18 cellular contexts compared by ENCODE assay signal in the genomic region with DNA sequence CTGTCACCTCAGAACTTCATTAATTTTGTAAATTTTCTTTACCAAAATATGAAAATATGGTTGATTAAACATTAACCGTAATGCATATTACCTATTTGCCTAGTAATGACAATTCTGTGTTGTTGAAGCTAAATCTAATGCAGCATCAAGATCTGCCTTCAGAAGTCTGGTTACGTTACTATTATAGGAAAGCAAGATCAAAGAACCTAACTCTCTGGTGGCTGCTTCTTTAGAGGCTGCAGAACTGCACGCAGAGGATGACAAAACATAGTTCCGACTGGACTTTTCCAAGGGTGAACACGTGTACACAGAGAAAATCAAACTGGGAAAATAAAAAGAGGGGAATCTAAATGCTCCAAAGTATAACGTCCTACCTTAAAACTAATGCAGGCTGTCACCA. TPM values are rescaled to one million over a fixed set of nuclear protein-coding genes. Genes with fewer than 3 reads are reported as not detected.
A peak's percentile ranks its signal among the peaks of the same experiment; 100 is the strongest.
DNase-seq lines count a peak whose midpoint lies in the region; ATAC-seq and TF ChIP-seq lines count a peak whose summit lies in the region.
"Had no signal": no experiment of that assay in that cellular context is flagged by ENCODE, and none has a peak within 500 bp of the region (broad histone marks: within the 10 kb centered on the region; RNA-seq: fewer than 3 reads in every experiment).

No MANE protein-coding gene starts in this region.

- no peak overlapping the region for H3K4me3 Mint-ChIP-seq in activated T-cell treated with anti-CD3 and anti-CD28 coated beads, Interleukin-2, amount 50 U/mL, for 24 hours
- H3K4me3 Mint-ChIP-seq in CD8-positive, alpha-beta T cell: peak overlapping the region; percentile 5
- H3K4me3 Mint-ChIP-seq in activated naive CD8-positive, alpha-beta T cell treated with anti-CD3 and anti-CD28 coated beads for 36 hours: no peak overlapping the region
- no peak overlapping the region for H3K4me3 Mint-ChIP-seq in stimulated activated effector memory CD8-positive, alpha-beta T cell treated with anti-CD3 and anti-CD28 coated beads, Interleukin-12 subunit alpha, Interleukin-12 subunit beta, amount 100 ng/mL, for 72 hours
- H3K4me3 Mint-ChIP-seq: H9 had no signal

- peak overlapping the region; percentile 62 for H3K27ac Mint-ChIP-seq in activated T-cell treated with anti-CD3 and anti-CD28 coated beads, Interleukin-2, amount 50 U/mL, for 24 hours
- H3K27ac Mint-ChIP-seq in CD8-positive, alpha-beta T cell: peak overlapping the region; percentile 70
- H3K27ac Mint-ChIP-seq in activated naive CD8-positive, alpha-beta T cell treated with anti-CD3 and anti-CD28 coated beads for 36 hours: peak overlapping the region; percentile 34
- H3K27ac Mint-ChIP-seq in stimulated activated effector memory CD8-positive, alpha-beta T cell treated with anti-CD3 and anti-CD28 coated beads, Interleukin-12 subunit alpha, Interleukin-12 subunit beta, amount 100 ng/mL, for 72 hours: peak overlapping the region; percentile 23
- H3K27ac Mint-ChIP-seq: H9 had no signal

- CTCF ChIA-PET in CD8-positive, alpha-beta T cell (lab: Charles Lee): interaction anchor here (1.0 to 1.1 kb wide), 2 partner anchors 44 to 143 kb away, joined by 3 read pairs; no protein-coding TSS in a partner anchor

- peak; percentile 38 for ATAC-seq in CD8-positive, alpha-beta T cell
- no peak for ATAC-seq in stimulated activated effector memory CD8-positive, alpha-beta T cell treated with anti-CD3 and anti-CD28 coated beads, Interleukin-12 subunit alpha, Interleukin-12 subunit beta, amount 100 ng/mL, for 72 hours
- ATAC-seq in GM19328 (IDR thresholded peaks at IDR 0.05; ENCODE audit: unreplicated experiment): no peak

- in situ Hi-C loops in ACHN (cut with HindIII; ENCODE audit: low pct_ligation_motif_present, low pct_unique_long_range_greater_than_20kb, low sequenced_read_pairs): no loop called here

- H3K36me3 ChIP-seq in CD8-positive, alpha-beta T cell (ENCODE audit: insufficient read depth, low read length): peaks cover 12% of the 10 kb centered on the region

- H3K27me3 Mint-ChIP-seq in activated T-cell treated with anti-CD3 and anti-CD28 coated beads, Interleukin-2, amount 50 U/mL, for 24 hours: no peaks in the 10 kb centered on the region
- no peaks in the 10 kb centered on the region for H3K27me3 Mint-ChIP-seq in CD8-positive, alpha-beta T cell (ENCODE audit: low read depth)
- no peaks in the 10 kb centered on the region for H3K27me3 Mint-ChIP-seq in activated naive CD8-positive, alpha-beta T cell treated with anti-CD3 and anti-CD28 coated beads for 36 hours

- H3K9me3 Mint-ChIP-seq in activated T-cell treated with anti-CD3 and anti-CD28 coated beads, Interleukin-2, amount 50 U/mL, for 24 hours: no peaks in the 10 kb centered on the region
- no peaks in the 10 kb centered on the region for H3K9me3 Mint-ChIP-seq in CD8-positive, alpha-beta T cell
- no peaks in the 10 kb centered on the region for H3K9me3 Mint-ChIP-seq in activated naive CD8-positive, alpha-beta T cell treated with anti-CD3 and anti-CD28 coated beads for 36 hours
- no peaks in the 10 kb centered on the region for H3K9me3 Mint-ChIP-seq in stimulated activated effector memory CD8-positive, alpha-beta T cell treated with anti-CD3 and anti-CD28 coated beads, Interleukin-12 subunit alpha, Interleukin-12 subunit beta, amount 100 ng/mL, for 72 hours
- H3K9me3 Mint-ChIP-seq: H9 had no signal

- no peak for TF ChIP-seq CTCF in CD8-positive, alpha-beta T cell (IDR thresholded peaks at IDR 0.05)

- no peak for DNase-seq in activated T-cell treated with anti-CD3 and anti-CD28 coated beads, Interleukin-2, amount 50 U/mL, for 24 hours
- DNase-seq in activated T-cell treated with anti-CD3 and anti-CD28 coated beads for 4 hours (no peak), erythroblast (lab: John Stamatoyannopoulos, UW) (no peak), ACHN (no peak)
- no peak for DNase-seq in CD8-positive, alpha-beta T cell
- DNase-seq in activated naive CD8-positive, alpha-beta T cell treated with anti-CD3 and anti-CD28 coated beads for 36 hours: no peak
- DNase-seq in stimulated activated effector memory CD8-positive, alpha-beta T cell treated with anti-CD3 and anti-CD28 coated beads, Interleukin-12 subunit alpha, Interleukin-12 subunit beta, amount 100 ng/mL, for 72 hours (ENCODE audit: low spot score in 2 of 2): no peak
- DNase-seq: 8988T, BE2C, DMS79, H9, NCI-H1417, NCI-H187 treated with DMSO at 0.1 percent for 48 hours, NCI-H2227 treated with DMSO at 0.1 percent for 48 hours, NCI-H510A treated with DMSO at 0.1 percent for 48 hours, NCI-H774, Right ventricle myocardium superior had no signal

- POLR2A ChIA-PET in CD8-positive, alpha-beta T cell (lab: Charles Lee): interaction anchor here (0.6 kb wide), 1 partner anchor 92 kb away, joined by 3 read pairs; no protein-coding TSS in a partner anchor

- H3K27ac ChIP-seq in CD8-positive, alpha-beta T cell (ENCODE audit: low read depth, low read length): no peak overlapping the region

- intact Hi-C loops in CD8-positive, alpha-beta T cell (cut with DNase I, micrococcal nuclease): loop anchor here (2.0 to 10.0 kb wide), 3 partner anchors 16 to 54 kb away; no protein-coding TSS in a partner anchor

- H3K4me1 ChIP-seq in CD8-positive, alpha-beta T cell (ENCODE audit: insufficient read depth, low read length): peaks cover 37% of the 10 kb centered on the region

- peaks cover 87% of the 10 kb centered on the region for H3K4me1 Mint-ChIP-seq in activated T-cell treated with anti-CD3 and anti-CD28 coated beads, Interleukin-2, amount 50 U/mL, for 24 hours (ENCODE audit: low read depth)
- H3K4me1 Mint-ChIP-seq in CD8-positive, alpha-beta T cell (ENCODE audit: low read depth): peaks cover 82% of the 10 kb centered on the region
- peaks cover 78% of the 10 kb centered on the region for H3K4me1 Mint-ChIP-seq in activated naive CD8-positive, alpha-beta T cell treated with anti-CD3 and anti-CD28 coated beads for 36 hours
- peaks cover 65% of the 10 kb centered on the region for H3K4me1 Mint-ChIP-seq in stimulated activated effector memory CD8-positive, alpha-beta T cell treated with anti-CD3 and anti-CD28 coated beads, Interleukin-12 subunit alpha, Interleukin-12 subunit beta, amount 100 ng/mL, for 72 hours

- H3K9me3 ChIP-seq in CD8-positive, alpha-beta T cell (ENCODE audit: low read length): no peaks in the 10 kb centered on the region
- H3K9me3 ChIP-seq: BE2C had no signal

- peaks cover 89% of the 10 kb centered on the region for H3K36me3 Mint-ChIP-seq in activated T-cell treated with anti-CD3 and anti-CD28 coated beads, Interleukin-2, amount 50 U/mL, for 24 hours (ENCODE audit: low read depth)
- H3K36me3 Mint-ChIP-seq in CD8-positive, alpha-beta T cell: peaks cover 77% of the 10 kb centered on the region
- H3K36me3 Mint-ChIP-seq in activated naive CD8-positive, alpha-beta T cell treated with anti-CD3 and anti-CD28 coated beads for 36 hours: peaks cover 59% of the 10 kb centered on the region
- peaks cover 94% of the 10 kb centered on the region for H3K36me3 Mint-ChIP-seq in stimulated activated effector memory CD8-positive, alpha-beta T cell treated with anti-CD3 and anti-CD28 coated beads, Interleukin-12 subunit alpha, Interleukin-12 subunit beta, amount 100 ng/mL, for 72 hours

- TF ChIP-seq POLR2A in erythroblast (IDR thresholded peaks at IDR 0.05; ENCODE audit: low read length): no peak

- H3K27me3 ChIP-seq in CD8-positive, alpha-beta T cell (ENCODE audit: insufficient read depth, low read length): no peaks in the 10 kb centered on the region
- H3K27me3 ChIP-seq: BE2C had no signal

- H3K4me3 ChIP-seq in CD8-positive, alpha-beta T cell (ENCODE audit: low read depth, low read length): no peak overlapping the region

RNA-seq across cellular contexts. Expression of a gene that starts 20.5 kb away (rescaled TPM):
- total RNA-seq in CD8-positive, alpha-beta T cell: 100 to 1,000 TPM; 118 to 125 TPM
- 10 to 100 TPM; 84.7 to 85.2 TPM for total RNA-seq in activated naive CD8-positive, alpha-beta T cell treated with anti-CD3 and anti-CD28 coated beads for 36 hours
